1 cellular context compared by ENCODE assay signal in genomic region chr2:24010477-24011277, GRCh38.
TF ChIP-seq lines count a peak whose summit lies in the region.

No MANE protein-coding gene starts in this region.

TF ChIP-seq in HEK293T, 16 proteins besides CTCF, POLR2A, EP300 and RAD21 (continued from another document):
- TF ChIP-seq BHLHE40 (IDR thresholded peaks at IDR 0.05; ENCODE audit: borderline replicate concordance) (no peak), L3MBTL2 (conservative IDR thresholded peaks at IDR 0.05) (no peak), NFRKB (IDR thresholded peaks at IDR 0.05) (no peak), ZNF384 (IDR thresholded peaks at IDR 0.05) (no peak), ELF4 (IDR thresholded peaks at IDR 0.05) (no peak), SP1 (IDR thresholded peaks at IDR 0.05) (no peak), HDGF (IDR thresholded peaks at IDR 0.05; ENCODE audit: borderline replicate concordance) (no peak), SUZ12 (IDR thresholded peaks at IDR 0.05) (no peak), ARNT (IDR thresholded peaks at IDR 0.05) (no peak), FOXM1 (IDR thresholded peaks at IDR 0.05; ENCODE audit: borderline replicate concordance) (no peak), TARDBP (IDR thresholded peaks at IDR 0.05) (no peak)
TF ChIP-seq in HEK293T: peak in this region for 0.
